Comparison of ENCODE assay signal across 1 cellular context in genomic region chr1:65372557-65372956, GRCh38.
TF ChIP-seq lines count a peak whose summit lies in the region.

No MANE protein-coding gene starts in this region.

TF ChIP-seq in K562, 482 proteins besides CTCF, POLR2A, EP300 and RAD21 (continued from another document and continues in another):
- no peak for TF ChIP-seq ATF4 (CRISPR knock-in tag; IDR thresholded peaks at IDR 0.05)
- no peak for TF ChIP-seq NELFE (IDR thresholded peaks at IDR 0.05; ENCODE audit: insufficient read depth, insufficient read length)
- no peak for TF ChIP-seq MAZ (CRISPR knock-in tag; conservative IDR thresholded peaks at IDR 0.05 in 1 of 2, IDR thresholded peaks at IDR 0.05 in 1 of 2)
- TF ChIP-seq NFE2 (IDR thresholded peaks at IDR 0.05; ENCODE audit: low read depth), result peak; percentile 88
- no peak for TF ChIP-seq ILF3 (IDR thresholded peaks at IDR 0.05; ENCODE audit: borderline replicate concordance)
- TF ChIP-seq CBFA2T2 (conservative IDR thresholded peaks at IDR 0.05), result no peak
- TF ChIP-seq, protein P1, sequence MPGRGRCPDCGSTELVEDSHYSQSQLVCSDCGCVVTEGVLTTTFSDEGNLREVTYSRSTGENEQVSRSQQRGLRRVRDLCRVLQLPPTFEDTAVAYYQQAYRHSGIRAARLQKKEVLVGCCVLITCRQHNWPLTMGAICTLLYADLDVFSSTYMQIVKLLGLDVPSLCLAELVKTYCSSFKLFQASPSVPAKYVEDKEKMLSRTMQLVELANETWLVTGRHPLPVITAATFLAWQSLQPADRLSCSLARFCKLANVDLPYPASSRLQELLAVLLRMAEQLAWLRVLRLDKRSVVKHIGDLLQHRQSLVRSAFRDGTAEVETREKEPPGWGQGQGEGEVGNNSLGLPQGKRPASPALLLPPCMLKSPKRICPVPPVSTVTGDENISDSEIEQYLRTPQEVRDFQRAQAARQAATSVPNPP (IDR thresholded peaks at IDR 0.05; ENCODE audit: borderline replicate concordance, insufficient read depth, insufficient read length), result no peak
- TF ChIP-seq CLOCK (CRISPR knock-in tag; IDR thresholded peaks at IDR 0.05; ENCODE audit: borderline replicate concordance), result no peak
- no peak for TF ChIP-seq RFX5 (IDR thresholded peaks at IDR 0.05; ENCODE audit: low read depth, low read length)
- no peak for TF ChIP-seq ZNF121 (CRISPR knock-in tag; conservative IDR thresholded peaks at IDR 0.05)
- TF ChIP-seq MIER1 (IDR thresholded peaks at IDR 0.05; ENCODE audit: low read depth), result no peak
- TF ChIP-seq BCL6 (CRISPR knock-in tag; IDR thresholded peaks at IDR 0.05), result no peak
- no peak for TF ChIP-seq TSHZ1 (CRISPR knock-in tag; IDR thresholded peaks at IDR 0.05)
- TF ChIP-seq, protein P2, sequence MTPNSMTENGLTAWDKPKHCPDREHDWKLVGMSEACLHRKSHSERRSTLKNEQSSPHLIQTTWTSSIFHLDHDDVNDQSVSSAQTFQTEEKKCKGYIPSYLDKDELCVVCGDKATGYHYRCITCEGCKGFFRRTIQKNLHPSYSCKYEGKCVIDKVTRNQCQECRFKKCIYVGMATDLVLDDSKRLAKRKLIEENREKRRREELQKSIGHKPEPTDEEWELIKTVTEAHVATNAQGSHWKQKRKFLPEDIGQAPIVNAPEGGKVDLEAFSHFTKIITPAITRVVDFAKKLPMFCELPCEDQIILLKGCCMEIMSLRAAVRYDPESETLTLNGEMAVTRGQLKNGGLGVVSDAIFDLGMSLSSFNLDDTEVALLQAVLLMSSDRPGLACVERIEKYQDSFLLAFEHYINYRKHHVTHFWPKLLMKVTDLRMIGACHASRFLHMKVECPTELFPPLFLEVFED (CRISPR knock-in tag; conservative IDR thresholded peaks at IDR 0.05), result no peak
- TF ChIP-seq MBD1 (CRISPR knock-in tag; IDR thresholded peaks at IDR 0.05), result no peak
- no peak for TF ChIP-seq ZNF165 (CRISPR knock-in tag; IDR thresholded peaks at IDR 0.05; ENCODE audit: borderline replicate concordance)
- no peak for TF ChIP-seq ZNF699 (CRISPR knock-in tag; IDR thresholded peaks at IDR 0.05; ENCODE audit: insufficient replicate concordance)
- TF ChIP-seq ZNF764 (CRISPR knock-in tag; IDR thresholded peaks at IDR 0.05; ENCODE audit: low read depth), result no peak
- no peak for TF ChIP-seq FOSL1 (tag; conservative IDR thresholded peaks at IDR 0.05)
- no peak for TF ChIP-seq HOMEZ (CRISPR knock-in tag; IDR thresholded peaks at IDR 0.05)
- 0 out of 2 replicates have a peak, but pooled peaks have one; percentile 5 for TF ChIP-seq JUND (IDR thresholded peaks at IDR 0.05; ENCODE audit: borderline replicate concordance, low read depth, low read length)
- peak; percentile 27; the same call in 1 of the 3 replicates for TF ChIP-seq JUND (tag; IDR thresholded peaks at IDR 0.05; ENCODE audit: borderline replicate concordance, low read depth, low read length)
- peak; percentile 91 for TF ChIP-seq MAFF (IDR thresholded peaks at IDR 0.05; ENCODE audit: low read length)
- no peak for TF ChIP-seq HBP1 (CRISPR knock-in tag; IDR thresholded peaks at IDR 0.05)
- 0 out of 2 replicates have a peak, but pooled peaks have one; percentile 20 for TF ChIP-seq SMARCE1 (IDR thresholded peaks at IDR 0.05)
- no peak for TF ChIP-seq PHTF2 (CRISPR knock-in tag; IDR thresholded peaks at IDR 0.05)
- TF ChIP-seq SMAD2 (IDR thresholded peaks at IDR 0.05; ENCODE audit: low read depth, low read length), result no peak
- no peak for TF ChIP-seq SMAD4 (CRISPR knock-in tag; conservative IDR thresholded peaks at IDR 0.05)
- TF ChIP-seq MYC (IDR thresholded peaks at IDR 0.05; ENCODE audit: low read depth, low read length), result no peak
- no peak for TF ChIP-seq MYC (CRISPR knock-in tag; IDR thresholded peaks at IDR 0.05; ENCODE audit: borderline replicate concordance, low read depth)
- TF ChIP-seq NR2F6 (CRISPR knock-in tag; IDR thresholded peaks at IDR 0.05), result no peak
- TF ChIP-seq BCLAF1 (IDR thresholded peaks at IDR 0.05; ENCODE audit: borderline replicate concordance in 1 of 2, control insufficient read depth in 1 of 2, low read depth in 2 of 2, low read length in 1 of 2), result no peak
- TF ChIP-seq RBM34 (IDR thresholded peaks at IDR 0.05; ENCODE audit: borderline replicate concordance, insufficient read depth, low read length), result no peak
- no peak for TF ChIP-seq FIP1L1 (IDR thresholded peaks at IDR 0.05; ENCODE audit: low read depth, low read length, poor library complexity, severe bottlenecking)
- TF ChIP-seq, protein P3, sequence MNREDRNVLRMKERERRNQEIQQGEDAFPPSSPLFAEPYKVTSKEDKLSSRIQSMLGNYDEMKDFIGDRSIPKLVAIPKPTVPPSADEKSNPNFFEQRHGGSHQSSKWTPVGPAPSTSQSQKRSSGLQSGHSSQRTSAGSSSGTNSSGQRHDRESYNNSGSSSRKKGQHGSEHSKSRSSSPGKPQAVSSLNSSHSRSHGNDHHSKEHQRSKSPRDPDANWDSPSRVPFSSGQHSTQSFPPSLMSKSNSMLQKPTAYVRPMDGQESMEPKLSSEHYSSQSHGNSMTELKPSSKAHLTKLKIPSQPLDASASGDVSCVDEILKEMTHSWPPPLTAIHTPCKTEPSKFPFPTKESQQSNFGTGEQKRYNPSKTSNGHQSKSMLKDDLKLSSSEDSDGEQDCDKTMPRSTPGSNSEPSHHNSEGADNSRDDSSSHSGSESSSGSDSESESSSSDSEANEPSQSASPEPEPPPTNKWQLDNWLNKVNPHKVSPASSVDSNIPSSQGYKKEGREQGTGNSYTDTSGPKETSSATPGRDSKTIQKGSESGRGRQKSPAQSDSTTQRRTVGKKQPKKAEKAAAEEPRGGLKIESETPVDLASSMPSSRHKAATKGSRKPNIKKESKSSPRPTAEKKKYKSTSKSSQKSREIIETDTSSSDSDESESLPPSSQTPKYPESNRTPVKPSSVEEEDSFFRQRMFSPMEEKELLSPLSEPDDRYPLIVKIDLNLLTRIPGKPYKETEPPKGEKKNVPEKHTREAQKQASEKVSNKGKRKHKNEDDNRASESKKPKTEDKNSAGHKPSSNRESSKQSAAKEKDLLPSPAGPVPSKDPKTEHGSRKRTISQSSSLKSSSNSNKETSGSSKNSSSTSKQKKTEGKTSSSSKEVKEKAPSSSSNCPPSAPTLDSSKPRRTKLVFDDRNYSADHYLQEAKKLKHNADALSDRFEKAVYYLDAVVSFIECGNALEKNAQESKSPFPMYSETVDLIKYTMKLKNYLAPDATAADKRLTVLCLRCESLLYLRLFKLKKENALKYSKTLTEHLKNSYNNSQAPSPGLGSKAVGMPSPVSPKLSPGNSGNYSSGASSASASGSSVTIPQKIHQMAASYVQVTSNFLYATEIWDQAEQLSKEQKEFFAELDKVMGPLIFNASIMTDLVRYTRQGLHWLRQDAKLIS (CRISPR knock-in tag; IDR thresholded peaks at IDR 0.05), result no peak
- TF ChIP-seq ARNT (IDR thresholded peaks at IDR 0.05), result no peak
- no peak for TF ChIP-seq MYNN (IDR thresholded peaks at IDR 0.05)
- TF ChIP-seq MYNN (CRISPR knock-in tag; IDR thresholded peaks at IDR 0.05), result no peak
- no peak for TF ChIP-seq ZNF23 (CRISPR knock-in tag; IDR thresholded peaks at IDR 0.05)
